Comparison of ENCODE assay signal across 17 cellular contexts in the genomic region with DNA sequence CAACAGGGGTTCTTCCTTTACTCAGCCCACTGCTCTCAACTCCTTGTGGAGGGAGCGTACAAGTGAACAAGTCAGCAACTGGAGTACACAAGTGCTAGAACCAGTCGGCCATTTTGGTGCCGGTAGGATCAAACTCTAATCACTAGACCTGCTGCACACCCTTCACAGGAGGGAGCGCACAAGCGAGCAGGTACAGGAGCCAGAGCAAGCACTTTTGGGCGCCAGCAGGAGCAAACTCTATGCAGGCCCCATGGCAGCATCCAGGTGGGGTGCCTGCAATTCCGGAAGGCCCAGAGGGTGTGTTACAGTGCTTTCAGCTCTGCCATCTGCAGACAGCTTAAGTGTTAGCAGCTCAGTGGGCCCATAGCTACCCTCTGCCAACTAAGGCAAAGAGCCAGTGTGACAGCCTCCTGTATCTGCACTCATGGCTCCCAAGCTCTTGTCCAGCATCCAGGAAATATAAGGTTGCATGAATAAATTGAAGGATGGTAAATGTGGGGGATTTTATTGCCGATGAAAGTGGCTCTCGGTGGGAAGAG.
"Had no signal": no experiment of that assay in that cellular context is flagged by ENCODE, and none has a peak within 500 bp of the region (broad histone marks: within the 10 kb centered on the region; RNA-seq: fewer than 3 reads in every experiment).

No MANE protein-coding gene starts in this region.

- H3K27ac ChIP-seq: dorsolateral prefrontal cortex, neutrophil, pancreas, stomach, thyroid gland had no signal

- DNase-seq: effector CD4-positive, alpha-beta T cell; natural killer cell; stimulated activated CD4-positive, alpha-beta T cell treated with anti-CD3 and anti-CD28 coated beads, Interleukin-12 subunit alpha, Interleukin-12 subunit beta, amount 100 ng/mL, for 4 hours; stimulated activated CD4-positive, alpha-beta T cell treated with anti-CD3 and anti-CD28 coated beads, Interleukin-1b, Interleukin-23, amount 100 ng/mL, for 48 hours; stimulated activated CD4-positive, alpha-beta T cell treated with anti-CD3 and anti-CD28 coated beads, Interleukin-4, amount 100 ng/mL, for 1 hour; stimulated activated CD8-positive, alpha-beta memory T cell treated with anti-CD3 and anti-CD28 coated beads, Interleukin-4, amount 100 ng/mL, for 48 hours; stimulated activated naive CD4-positive, alpha-beta T cell treated with Interleukin-2 at 50 U/mL for 16 hours; stomach; thyroid gland; trophoblast cell had no signal

- H3K36me3 ChIP-seq: neutrophil, pancreas, stomach, thyroid gland had no signal

- H3K27me3 Mint-ChIP-seq: memory B cell had no signal

- H3K27me3 ChIP-seq: dorsolateral prefrontal cortex, neutrophil, pancreas, stomach, thyroid gland had no signal

- ATAC-seq: natural killer cell, pancreas, sciatic nerve had no signal

- H3K4me1 Mint-ChIP-seq: memory B cell, natural killer cell had no signal

- H3K27ac Mint-ChIP-seq: memory B cell, natural killer cell had no signal

- H3K9me3 ChIP-seq: neutrophil, pancreas, stomach, thyroid gland had no signal

- H3K4me2 ChIP-seq: smooth muscle cell had no signal

- H3K4me1 ChIP-seq: pancreas, stomach, thyroid gland had no signal

- H3K9me3 Mint-ChIP-seq: memory B cell had no signal

- H3K4me3 ChIP-seq: dorsolateral prefrontal cortex, lung, pancreas, smooth muscle cell, stomach, thyroid gland had no signal

- H3K4me3 Mint-ChIP-seq: memory B cell, natural killer cell had no signal

- H3K36me3 Mint-ChIP-seq: memory B cell, natural killer cell had no signal
